ENCODE assay signal across 8 cellular contexts in the genomic region with DNA sequence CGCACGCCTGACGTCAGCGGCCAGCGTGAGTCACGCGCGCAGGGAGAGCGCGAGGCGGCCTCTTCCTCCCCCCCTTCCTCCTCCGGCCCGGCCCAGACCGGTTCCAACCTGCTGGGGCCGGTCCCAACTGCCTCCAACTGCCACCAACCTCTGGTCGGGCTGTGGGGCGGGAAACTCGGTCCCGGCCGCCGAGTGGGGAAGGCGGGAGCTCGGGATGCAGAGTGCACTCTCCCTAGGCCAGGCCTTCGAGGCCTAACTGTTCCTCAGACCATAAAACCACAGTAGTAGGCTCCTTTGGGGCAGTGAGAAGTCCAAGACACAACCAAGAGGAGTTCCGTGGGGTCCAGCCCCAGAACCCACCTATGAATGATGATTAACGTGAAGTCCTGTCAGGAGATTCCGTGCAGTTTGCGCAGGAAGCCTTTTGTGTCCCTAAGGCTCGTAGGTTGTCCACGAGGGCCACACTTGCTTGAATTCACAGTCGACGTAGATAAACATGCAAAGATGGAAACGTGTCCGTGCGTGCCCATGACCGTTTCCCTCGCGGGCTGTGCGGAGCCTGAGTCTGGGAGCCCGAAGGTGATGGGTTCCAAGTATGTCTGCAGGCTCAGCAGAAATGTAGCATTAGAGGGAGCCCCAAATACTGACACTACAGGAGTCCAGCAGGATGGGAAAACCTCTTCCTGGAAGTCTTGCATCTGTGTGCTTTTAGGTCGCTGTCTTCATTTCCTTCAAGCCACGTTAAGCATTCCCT. TPM values are rescaled to one million over a fixed set of nuclear protein-coding genes. Genes with fewer than 3 reads are reported as not detected.
DNase-seq lines count a peak whose midpoint lies in the region; ATAC-seq and TF ChIP-seq lines count a peak whose summit lies in the region.

No MANE protein-coding gene starts in this region.

- H3K4me3 Mint-ChIP-seq in activated T-helper 17 cell treated with anti-CD3 and anti-CD28 coated beads, Interleukin-2, amount 50 U/mL, for 72 hours, result peak overlapping the region; percentile 88

- H3K9me2 ChIP-seq in OCI-LY1 (ENCODE audit: low read depth, low read length), result no peaks in the 10 kb centered on the region
- no peaks in the 10 kb centered on the region for H3K9me2 ChIP-seq in neural cell (ENCODE audit: insufficient read depth, low read length)

- no peaks in the 10 kb centered on the region for H3K9me3 Mint-ChIP-seq in activated T-helper 17 cell treated with anti-CD3 and anti-CD28 coated beads, Interleukin-2, amount 50 U/mL, for 72 hours

- H3K36me3 ChIP-seq in OCI-LY1 (ENCODE audit: insufficient read depth, low read length), result 0 out of 2 replicates have a peak, but pooled peaks cover 3% of the 10 kb centered on the region
- H3K36me3 ChIP-seq in neural cell (ENCODE audit: insufficient read depth, low read length), result no peaks in the 10 kb centered on the region

- in situ Hi-C loops in Caki2 (cut with HindIII; ENCODE audit: low pct_unique_long_range_greater_than_20kb, low sequenced_read_pairs), result no loop called here

- H3K4me2 ChIP-seq in OCI-LY1 (ENCODE audit: low read length) (peak overlapping the region; percentile 79), neural cell (ENCODE audit: low read length) (peak overlapping the region; percentile 78)

- H3K4me1 ChIP-seq in OCI-LY1 (ENCODE audit: insufficient read depth, low read length, severe bottlenecking), result peaks cover 55% of the 10 kb centered on the region

- H3K9ac ChIP-seq in OCI-LY1 (ENCODE audit: low read length), result peak overlapping the region; percentile 98
- H3K9ac ChIP-seq in neural cell (ENCODE audit: low read length), result peak overlapping the region; percentile 93

- H4K20me1 ChIP-seq in OCI-LY1 (ENCODE audit: insufficient read depth, low read length) (no peaks in the 10 kb centered on the region), neural cell (ENCODE audit: insufficient read depth) (no peaks in the 10 kb centered on the region)

- H2AFZ ChIP-seq in OCI-LY1 (ENCODE audit: low read length) (no peak overlapping the region), neural cell (ENCODE audit: low read depth, low read length) (peak overlapping the region; percentile 67)

- H3K27me3 ChIP-seq in OCI-LY1 (ENCODE audit: insufficient read depth, low read length) (no peaks in the 10 kb centered on the region), neural cell (ENCODE audit: insufficient read depth, low read depth, low read length) (no peaks in the 10 kb centered on the region)

- peak; percentile 82 for TF ChIP-seq EP300 in neural cell (conservative IDR thresholded peaks at IDR 0.05; ENCODE audit: poor library complexity, severe bottlenecking)

- peaks cover 17% of the 10 kb centered on the region for H3K4me1 Mint-ChIP-seq in activated T-helper 17 cell treated with anti-CD3 and anti-CD28 coated beads, Interleukin-2, amount 50 U/mL, for 72 hours

- peak; percentile 23 for ATAC-seq in GM19468 (IDR thresholded peaks at IDR 0.05; ENCODE audit: extremely low read depth, unreplicated experiment)
- peak; percentile 74 for ATAC-seq in activated T-helper 17 cell treated with anti-CD3 and anti-CD28 coated beads, Interleukin-2, amount 50 U/mL, for 72 hours (replicated peaks)

- peak overlapping the region; percentile 77 for H3K4me3 ChIP-seq in OCI-LY1 (ENCODE audit: low read depth, low read length, poor library complexity, severe bottlenecking)
- H3K4me3 ChIP-seq in neural cell (ENCODE audit: low read length), result peak overlapping the region; percentile 68

- H3K27me3 Mint-ChIP-seq in activated T-helper 17 cell treated with anti-CD3 and anti-CD28 coated beads, Interleukin-2, amount 50 U/mL, for 72 hours, result no peaks in the 10 kb centered on the region

- TF ChIP-seq CTCF in OCI-LY1 (IDR thresholded peaks at IDR 0.05; ENCODE audit: low read length), result no peak
- TF ChIP-seq CTCF in neural cell (IDR thresholded peaks at IDR 0.05; ENCODE audit: poor library complexity, severe bottlenecking), result no peak

- H3K79me2 ChIP-seq in OCI-LY1 (ENCODE audit: insufficient read depth, low read length), result peaks cover 51% of the 10 kb centered on the region
- peaks cover 35% of the 10 kb centered on the region for H3K79me2 ChIP-seq in neural cell (replicated peaks; ENCODE audit: insufficient read depth, low read length)

- no peak for TF ChIP-seq RAD21 in neural cell (conservative IDR thresholded peaks at IDR 0.05)

- H3K27ac ChIP-seq in OCI-LY1 (ENCODE audit: low read depth, low read length, poor library complexity, severe bottlenecking), result peak overlapping the region; percentile 98
- peak overlapping the region; percentile 98 for H3K27ac ChIP-seq in neural cell (ENCODE audit: low read length)

- DNase-seq in Caki2 (ENCODE audit: low read depth), result peak; percentile 96
- DNase-seq in HT-29 (ENCODE audit: low spot score), result peak; percentile 89
- peak; percentile 90 for DNase-seq in fibroblast of the conjunctiva (ENCODE audit: low read depth)
- DNase-seq in stromal cell of bone marrow (ENCODE audit: low read depth), result peak; percentile 80

- no peaks in the 10 kb centered on the region for H3K9me3 ChIP-seq in OCI-LY1 (ENCODE audit: low read length)
- H3K9me3 ChIP-seq in neural cell (ENCODE audit: low read length), result no peaks in the 10 kb centered on the region

- H3K36me3 Mint-ChIP-seq in activated T-helper 17 cell treated with anti-CD3 and anti-CD28 coated beads, Interleukin-2, amount 50 U/mL, for 72 hours (ENCODE audit: low read depth), result peaks cover 32% of the 10 kb centered on the region

- peak overlapping the region; percentile 98 for H3K27ac Mint-ChIP-seq in activated T-helper 17 cell treated with anti-CD3 and anti-CD28 coated beads, Interleukin-2, amount 50 U/mL, for 72 hours

- H3F3A ChIP-seq in OCI-LY1 (ENCODE audit: insufficient read depth, low read length) (peaks cover 14% of the 10 kb centered on the region), neural cell (ENCODE audit: insufficient read depth, low read length, poor library complexity, severe bottlenecking) (peaks cover 17% of the 10 kb centered on the region)

TF ChIP-seq in neural cell, 6 proteins besides CTCF, POLR2A, EP300 and RAD21:
- TF ChIP-seq EZH2 (IDR thresholded peaks at IDR 0.05; ENCODE audit: borderline replicate concordance, insufficient read depth, low read length, poor library complexity, severe bottlenecking) (no peak), POLR2AphosphoS5 (IDR thresholded peaks at IDR 0.05) (peak; percentile 95), MXI1 (conservative IDR thresholded peaks at IDR 0.05; ENCODE audit: poor library complexity, severe bottlenecking) (no peak), TAF1 (IDR thresholded peaks at IDR 0.05; ENCODE audit: low read depth) (peak; percentile 47), SMC3 (conservative IDR thresholded peaks at IDR 0.05; ENCODE audit: poor library complexity) (no peak)
- TF ChIP-seq, protein P1, sequence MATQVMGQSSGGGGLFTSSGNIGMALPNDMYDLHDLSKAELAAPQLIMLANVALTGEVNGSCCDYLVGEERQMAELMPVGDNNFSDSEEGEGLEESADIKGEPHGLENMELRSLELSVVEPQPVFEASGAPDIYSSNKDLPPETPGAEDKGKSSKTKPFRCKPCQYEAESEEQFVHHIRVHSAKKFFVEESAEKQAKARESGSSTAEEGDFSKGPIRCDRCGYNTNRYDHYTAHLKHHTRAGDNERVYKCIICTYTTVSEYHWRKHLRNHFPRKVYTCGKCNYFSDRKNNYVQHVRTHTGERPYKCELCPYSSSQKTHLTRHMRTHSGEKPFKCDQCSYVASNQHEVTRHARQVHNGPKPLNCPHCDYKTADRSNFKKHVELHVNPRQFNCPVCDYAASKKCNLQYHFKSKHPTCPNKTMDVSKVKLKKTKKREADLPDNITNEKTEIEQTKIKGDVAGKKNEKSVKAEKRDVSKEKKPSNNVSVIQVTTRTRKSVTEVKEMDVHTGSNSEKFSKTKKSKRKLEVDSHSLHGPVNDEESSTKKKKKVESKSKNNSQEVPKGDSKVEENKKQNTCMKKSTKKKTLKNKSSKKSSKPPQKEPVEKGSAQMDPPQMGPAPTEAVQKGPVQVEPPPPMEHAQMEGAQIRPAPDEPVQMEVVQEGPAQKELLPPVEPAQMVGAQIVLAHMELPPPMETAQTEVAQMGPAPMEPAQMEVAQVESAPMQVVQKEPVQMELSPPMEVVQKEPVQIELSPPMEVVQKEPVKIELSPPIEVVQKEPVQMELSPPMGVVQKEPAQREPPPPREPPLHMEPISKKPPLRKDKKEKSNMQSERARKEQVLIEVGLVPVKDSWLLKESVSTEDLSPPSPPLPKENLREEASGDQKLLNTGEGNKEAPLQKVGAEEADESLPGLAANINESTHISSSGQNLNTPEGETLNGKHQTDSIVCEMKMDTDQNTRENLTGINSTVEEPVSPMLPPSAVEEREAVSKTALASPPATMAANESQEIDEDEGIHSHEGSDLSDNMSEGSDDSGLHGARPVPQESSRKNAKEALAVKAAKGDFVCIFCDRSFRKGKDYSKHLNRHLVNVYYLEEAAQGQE (IDR thresholded peaks at IDR 0.05; ENCODE audit: borderline replicate concordance), result peak; percentile 94

RNA-seq across cellular contexts. Expression of a gene that starts 0.6 kb away (rescaled TPM):
- total RNA-seq in Caki2 (2014; rRNA removed; shearing (Covaris generic); ENCODE audit: low replicate concordance), result 34.4 and 37.1 TPM in 2 replicates
- total RNA-seq in HT-29 (2014; rRNA removed; shearing (Covaris generic)), result 23.6 and 24.9 TPM in 2 replicates
- 10 to 100 TPM; 19.0 to 22.1 TPM for total RNA-seq in activated T-helper 17 cell treated with anti-CD3 and anti-CD28 coated beads, Interleukin-2, amount 50 U/mL, for 72 hours
- polyA plus RNA-seq in neural cell, result 28.1 and 29.9 TPM in 2 replicates
- 34.3 and 41.7 TPM in 2 replicates for polyA minus RNA-seq in neural cell

RNA-seq across cellular contexts. Expression of a gene that starts 20.2 kb away (rescaled TPM):
- 45.8 and 57.3 TPM in 2 replicates for total RNA-seq in Caki2 (2014; rRNA removed; shearing (Covaris generic); ENCODE audit: low replicate concordance)
- total RNA-seq in HT-29 (2014; rRNA removed; shearing (Covaris generic)), result 40.8 and 41.8 TPM in 2 replicates
- total RNA-seq in activated T-helper 17 cell treated with anti-CD3 and anti-CD28 coated beads, Interleukin-2, amount 50 U/mL, for 72 hours, result 10 to 100 TPM; 43.4 to 51.4 TPM
- 4.8 TPM in 2 replicates for polyA plus RNA-seq in neural cell
- polyA minus RNA-seq in neural cell, result 2.7 and 3.2 TPM in 2 replicates

RNA-seq across cellular contexts. Expression of a gene that starts 59.0 kb away (rescaled TPM):
- total RNA-seq in Caki2 (2014; rRNA removed; shearing (Covaris generic); ENCODE audit: low replicate concordance), result 1.5 and 2.2 TPM in 2 replicates
- 37.5 and 43.5 TPM in 2 replicates for total RNA-seq in HT-29 (2014; rRNA removed; shearing (Covaris generic))
- total RNA-seq in activated T-helper 17 cell treated with anti-CD3 and anti-CD28 coated beads, Interleukin-2, amount 50 U/mL, for 72 hours, result 100 to 1,000 TPM; 153 to 160 TPM
- polyA plus RNA-seq in neural cell, result 1.2 and 6.9 TPM in 2 replicates
- 0.73 and 1.3 TPM in 2 replicates for polyA minus RNA-seq in neural cell

Comparison
In these comparisons a context has a peak if more than half of its experiments do, and no peak if none do; other contexts are left out.
1. Peak in every context shown above with its lines: DNase-seq, ATAC-seq, H3K4me3 ChIP-seq and H3K27ac ChIP-seq.
2. RNA of a gene that starts 59.0 kb away (total RNA-seq): 153 to 160 TPM in activated T-helper 17 cell treated with anti-CD3 and anti-CD28 coated beads, Interleukin-2, amount 50 U/mL, for 72 hours and 37.5 to 43.5 TPM in HT-29; 1.5 to 2.2 TPM in Caki2; every median in the first group is over 10 times any median in the second.